9 cellular contexts compared by ENCODE assay signal in genomic region chr10:79081353-79082034, GRCh38. TPM values are rescaled to one million over a fixed set of nuclear protein-coding genes. Genes with fewer than 3 reads are reported as not detected.
A peak's percentile ranks its signal among the peaks of the same experiment; 100 is the strongest.
DNase-seq lines count a peak whose midpoint lies in the region; ATAC-seq and TF ChIP-seq lines count a peak whose summit lies in the region.
"Had no signal": no experiment of that assay in that cellular context is flagged by ENCODE, and none has a peak within 500 bp of the region (broad histone marks: within the 10 kb centered on the region; RNA-seq: fewer than 3 reads in every experiment).

No MANE protein-coding gene starts in this region.

- CTCF ChIA-PET in Caco-2 (lab: Charles Lee): no interaction called here

- 43 to 57% (median 50%) methylated on average over 4 to 12 of the region's 12 CpGs for WGBS in adrenal gland, 4 donors

- H3K4me3 Mint-ChIP-seq in Caco-2 (ENCODE audit: unreplicated experiment): no peak overlapping the region
- H3K4me3 Mint-ChIP-seq: memory B cell had no signal

- H3K27me3 ChIP-seq in adrenal gland: no peaks in the 10 kb centered on the region
- H3K27me3 ChIP-seq in thoracic aorta (replicated peaks; ENCODE audit: insufficient read depth): no peaks in the 10 kb centered on the region
- no peaks in the 10 kb centered on the region for H3K27me3 ChIP-seq in Caco-2 (replicated peaks; ENCODE audit: control insufficient read depth, insufficient read depth, low read length)

- H3K9me3 ChIP-seq in adrenal gland (replicated peaks in 1 of 3) (no peaks in the 10 kb centered on the region), thoracic aorta (no peaks in the 10 kb centered on the region), Caco-2 (no peaks in the 10 kb centered on the region)

- H3K36me3 ChIP-seq in adrenal gland (replicated peaks in 1 of 2) (no peaks in the 10 kb centered on the region), thoracic aorta (no peaks in the 10 kb centered on the region), Caco-2 (ENCODE audit: control insufficient read depth, insufficient read depth, low read length) (no peaks in the 10 kb centered on the region; the same call in 1 of the 2 replicates)

- H3K4me3 ChIP-seq in adrenal gland (no peak overlapping the region), thoracic aorta (no peak overlapping the region), Caco-2 (ENCODE audit: low read depth, low read length) (no peak overlapping the region)

- no peak overlapping the region for H3K27ac Mint-ChIP-seq in Caco-2 (ENCODE audit: unreplicated experiment)
- H3K27ac Mint-ChIP-seq: memory B cell had no signal

- DNase-seq in HS-5 (ENCODE audit: low read depth) (peak; percentile 45), adrenal gland (peak in 6 of 7 donors; percentile 68 to 79 (median 74)), hepatic stellate cell (ENCODE audit: low spot score) (peak; percentile 86), thoracic aorta (ENCODE audit: low spot score) (no peak), Caco-2 (no peak), NCI-H2081 (lab: John Stamatoyannopoulos, UW) (no peak)

- POLR2A ChIA-PET in Caco-2 (lab: Charles Lee): no interaction called here

- no peaks in the 10 kb centered on the region for H3K27me3 Mint-ChIP-seq in Caco-2 (ENCODE audit: insufficient read depth, unreplicated experiment)

- ATAC-seq in thoracic aorta (ENCODE audit: insufficient number of reproducible peaks, low FRiP score, low read depth) (no peak), GM21576 (IDR thresholded peaks at IDR 0.05; ENCODE audit: unreplicated experiment) (no peak), HG03159 (IDR thresholded peaks at IDR 0.05; ENCODE audit: unreplicated experiment) (no peak)

- no TSS peak for BruUV-seq in Caco-2 (replicated peaks; lab: Mats Ljungman, UMichigan)

- H3K4me1 ChIP-seq in adrenal gland (replicated peaks in 1 of 2) (peaks cover 58 to 92% of the 10 kb centered on the region in 2 donors), thoracic aorta (ENCODE audit: control insufficient read depth in 1 of 2, low read depth in 2 of 2) (peaks cover 59 to 79% of the 10 kb centered on the region in 2 donors), Caco-2 (peaks cover 39% of the 10 kb centered on the region)

- H3K4me1 Mint-ChIP-seq in Caco-2 (ENCODE audit: low read depth, unreplicated experiment): peaks cover 27% of the 10 kb centered on the region

- no peaks in the 10 kb centered on the region for H3K9me3 Mint-ChIP-seq in Caco-2 (ENCODE audit: unreplicated experiment)

- no peak for TF ChIP-seq POLR2A in adrenal gland (IDR thresholded peaks at IDR 0.05)

- H3K36me3 Mint-ChIP-seq in Caco-2 (ENCODE audit: insufficient read depth, unreplicated experiment): peaks cover 12% of the 10 kb centered on the region
- H3K36me3 Mint-ChIP-seq: memory B cell had no signal

- H3K27ac ChIP-seq in adrenal gland (peak overlapping the region in 4 of 5 donors; percentile 15 to 83 (median 74)), thoracic aorta (peak overlapping the region; percentile 22 to 34)

- no peak for TF ChIP-seq CTCF in adrenal gland (IDR thresholded peaks at IDR 0.05)
- TF ChIP-seq CTCF in thoracic aorta (IDR thresholded peaks at IDR 0.05): no peak
- TF ChIP-seq CTCF in Caco-2 (IDR thresholded peaks at IDR 0.05; ENCODE audit: insufficient read depth in 1 of 2, low read depth in 1 of 2, low read length in 1 of 2, severe bottlenecking in 1 of 2, unreplicated experiment in 1 of 2): no peak

- intact Hi-C loops in adrenal gland (cut with DNase I) (no loop called here), Caco-2 (cut with micrococcal nuclease; ENCODE audit: unreplicated experiment) (no loop called here)

RNA-seq across cellular contexts. Expression of gene ZMIZ1, which starts 12.7 kb away (rescaled TPM):
- total RNA-seq in adrenal gland: 100 to 1,000 TPM in 1 of 8 donors, 10 to 100 TPM in 7; 47.9 to 113 (median 58.7) TPM
- 100 to 1,000 TPM in 1 of 3 donors, 10 to 100 TPM in 2; 17.9 to 109 (median 32.2) TPM for polyA plus RNA-seq in adrenal gland
- total RNA-seq in thoracic aorta: 10 to 100 TPM; 57.8 to 81.6 TPM
- total RNA-seq in Caco-2 (2022): 42.3 and 43.7 TPM in 2 replicates

Comparison
In these comparisons a context has a peak if more than half of its experiments do, and no peak if none do; other contexts are left out.
1. DNase-seq: peak in HS-5 (single experiment), adrenal gland (6 of 7) and hepatic stellate cell (single experiment); none in thoracic aorta (single experiment), Caco-2 (0 of 2) and NCI-H2081 (0 of 2).